In the genomic region with DNA sequence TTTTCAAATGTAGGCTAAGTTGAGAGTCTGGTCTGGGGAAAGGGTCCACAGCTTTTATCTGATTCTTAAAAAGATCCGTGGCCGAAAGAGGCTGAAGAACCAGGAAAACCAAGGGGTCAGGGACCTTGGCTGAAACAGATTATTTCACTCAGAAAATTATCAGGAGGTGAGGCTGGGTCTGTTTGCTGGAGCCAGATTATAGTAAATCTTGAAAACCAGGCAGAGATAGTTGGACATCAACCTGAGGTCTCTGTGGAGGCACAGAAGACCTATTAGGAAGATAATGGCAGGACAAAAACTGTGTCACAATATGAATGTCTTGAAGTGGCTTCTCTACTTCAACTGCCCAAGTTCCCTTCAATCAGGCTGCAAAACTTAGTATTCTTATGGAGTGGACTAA, we compare ENCODE assay signal across 1 cellular context.
TF ChIP-seq lines count a peak whose summit lies in the region.

No MANE protein-coding gene starts in this region.

TF ChIP-seq in K562, 482 proteins besides CTCF, POLR2A, EP300 and RAD21:
- TF ChIP-seq, protein P1, sequence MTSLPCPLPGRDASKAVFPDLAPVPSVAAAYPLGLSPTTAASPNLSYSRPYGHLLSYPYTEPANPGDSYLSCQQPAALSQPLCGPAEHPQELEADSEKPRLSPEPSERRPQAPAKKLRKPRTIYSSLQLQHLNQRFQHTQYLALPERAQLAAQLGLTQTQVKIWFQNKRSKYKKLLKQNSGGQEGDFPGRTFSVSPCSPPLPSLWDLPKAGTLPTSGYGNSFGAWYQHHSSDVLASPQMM (CRISPR knock-in tag; IDR thresholded peaks at IDR 0.05), result no peak
- TF ChIP-seq SPI1 (IDR thresholded peaks at IDR 0.05; ENCODE audit: borderline replicate concordance, low read depth, low read length) (no peak), DPF2 (IDR thresholded peaks at IDR 0.05) (no peak), MEIS2 (IDR thresholded peaks at IDR 0.05; ENCODE audit: partially characterized antibody) (no peak), EZH2 (IDR thresholded peaks at IDR 0.05; ENCODE audit: borderline replicate concordance, low read depth, low read length) (no peak), CBFA2T3 (IDR thresholded peaks at IDR 0.05) (peak; percentile 62), HINFP (tag; conservative IDR thresholded peaks at IDR 0.05; ENCODE audit: low read depth) (no peak), CBX2 (IDR thresholded peaks at IDR 0.05; ENCODE audit: insufficient read depth, low read length, poor library complexity, severe bottlenecking) (no peak), SUPT5H (IDR thresholded peaks at IDR 0.05) (no peak), UBTF (IDR thresholded peaks at IDR 0.05; ENCODE audit: borderline replicate concordance in 1 of 2, low read depth in 2 of 2, low read length in 2 of 2) (no peak), NCOA6 (IDR thresholded peaks at IDR 0.05) (no peak), CBFA2T2 (conservative IDR thresholded peaks at IDR 0.05) (peak; percentile 49; the same call in 1 of the 2 replicates), GTF2B (IDR thresholded peaks at IDR 0.05; ENCODE audit: extremely low read depth, insufficient read length) (no peak), KDM1A (IDR thresholded peaks at IDR 0.05) (peak; percentile 12 to 21; a peak in 1 of 4 replicates), ZNF699 (CRISPR knock-in tag; IDR thresholded peaks at IDR 0.05; ENCODE audit: insufficient replicate concordance) (no peak), ZNF589 (CRISPR knock-in tag; IDR thresholded peaks at IDR 0.05; ENCODE audit: low read depth) (no peak), TAF9B (IDR thresholded peaks at IDR 0.05; ENCODE audit: partially characterized antibody) (no peak), CHCHD3 (CRISPR knock-in tag; IDR thresholded peaks at IDR 0.05) (no peak), RCOR1 (IDR thresholded peaks at IDR 0.05; ENCODE audit: borderline replicate concordance in 1 of 2, low read depth in 2 of 2, low read length in 2 of 2) (peak in 1 of 2 experiments; percentile 53; a peak in 1 of 4 replicates)
- TF ChIP-seq, protein P2, sequence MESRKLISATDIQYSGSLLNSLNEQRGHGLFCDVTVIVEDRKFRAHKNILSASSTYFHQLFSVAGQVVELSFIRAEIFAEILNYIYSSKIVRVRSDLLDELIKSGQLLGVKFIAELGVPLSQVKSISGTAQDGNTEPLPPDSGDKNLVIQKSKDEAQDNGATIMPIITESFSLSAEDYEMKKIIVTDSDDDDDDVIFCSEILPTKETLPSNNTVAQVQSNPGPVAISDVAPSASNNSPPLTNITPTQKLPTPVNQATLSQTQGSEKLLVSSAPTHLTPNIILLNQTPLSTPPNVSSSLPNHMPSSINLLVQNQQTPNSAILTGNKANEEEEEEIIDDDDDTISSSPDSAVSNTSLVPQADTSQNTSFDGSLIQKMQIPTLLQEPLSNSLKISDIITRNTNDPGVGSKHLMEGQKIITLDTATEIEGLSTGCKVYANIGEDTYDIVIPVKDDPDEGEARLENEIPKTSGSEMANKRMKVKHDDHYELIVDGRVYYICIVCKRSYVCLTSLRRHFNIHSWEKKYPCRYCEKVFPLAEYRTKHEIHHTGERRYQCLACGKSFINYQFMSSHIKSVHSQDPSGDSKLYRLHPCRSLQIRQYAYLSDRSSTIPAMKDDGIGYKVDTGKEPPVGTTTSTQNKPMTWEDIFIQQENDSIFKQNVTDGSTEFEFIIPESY (CRISPR knock-in tag; IDR thresholded peaks at IDR 0.05), result no peak
- TF ChIP-seq, protein P3, sequence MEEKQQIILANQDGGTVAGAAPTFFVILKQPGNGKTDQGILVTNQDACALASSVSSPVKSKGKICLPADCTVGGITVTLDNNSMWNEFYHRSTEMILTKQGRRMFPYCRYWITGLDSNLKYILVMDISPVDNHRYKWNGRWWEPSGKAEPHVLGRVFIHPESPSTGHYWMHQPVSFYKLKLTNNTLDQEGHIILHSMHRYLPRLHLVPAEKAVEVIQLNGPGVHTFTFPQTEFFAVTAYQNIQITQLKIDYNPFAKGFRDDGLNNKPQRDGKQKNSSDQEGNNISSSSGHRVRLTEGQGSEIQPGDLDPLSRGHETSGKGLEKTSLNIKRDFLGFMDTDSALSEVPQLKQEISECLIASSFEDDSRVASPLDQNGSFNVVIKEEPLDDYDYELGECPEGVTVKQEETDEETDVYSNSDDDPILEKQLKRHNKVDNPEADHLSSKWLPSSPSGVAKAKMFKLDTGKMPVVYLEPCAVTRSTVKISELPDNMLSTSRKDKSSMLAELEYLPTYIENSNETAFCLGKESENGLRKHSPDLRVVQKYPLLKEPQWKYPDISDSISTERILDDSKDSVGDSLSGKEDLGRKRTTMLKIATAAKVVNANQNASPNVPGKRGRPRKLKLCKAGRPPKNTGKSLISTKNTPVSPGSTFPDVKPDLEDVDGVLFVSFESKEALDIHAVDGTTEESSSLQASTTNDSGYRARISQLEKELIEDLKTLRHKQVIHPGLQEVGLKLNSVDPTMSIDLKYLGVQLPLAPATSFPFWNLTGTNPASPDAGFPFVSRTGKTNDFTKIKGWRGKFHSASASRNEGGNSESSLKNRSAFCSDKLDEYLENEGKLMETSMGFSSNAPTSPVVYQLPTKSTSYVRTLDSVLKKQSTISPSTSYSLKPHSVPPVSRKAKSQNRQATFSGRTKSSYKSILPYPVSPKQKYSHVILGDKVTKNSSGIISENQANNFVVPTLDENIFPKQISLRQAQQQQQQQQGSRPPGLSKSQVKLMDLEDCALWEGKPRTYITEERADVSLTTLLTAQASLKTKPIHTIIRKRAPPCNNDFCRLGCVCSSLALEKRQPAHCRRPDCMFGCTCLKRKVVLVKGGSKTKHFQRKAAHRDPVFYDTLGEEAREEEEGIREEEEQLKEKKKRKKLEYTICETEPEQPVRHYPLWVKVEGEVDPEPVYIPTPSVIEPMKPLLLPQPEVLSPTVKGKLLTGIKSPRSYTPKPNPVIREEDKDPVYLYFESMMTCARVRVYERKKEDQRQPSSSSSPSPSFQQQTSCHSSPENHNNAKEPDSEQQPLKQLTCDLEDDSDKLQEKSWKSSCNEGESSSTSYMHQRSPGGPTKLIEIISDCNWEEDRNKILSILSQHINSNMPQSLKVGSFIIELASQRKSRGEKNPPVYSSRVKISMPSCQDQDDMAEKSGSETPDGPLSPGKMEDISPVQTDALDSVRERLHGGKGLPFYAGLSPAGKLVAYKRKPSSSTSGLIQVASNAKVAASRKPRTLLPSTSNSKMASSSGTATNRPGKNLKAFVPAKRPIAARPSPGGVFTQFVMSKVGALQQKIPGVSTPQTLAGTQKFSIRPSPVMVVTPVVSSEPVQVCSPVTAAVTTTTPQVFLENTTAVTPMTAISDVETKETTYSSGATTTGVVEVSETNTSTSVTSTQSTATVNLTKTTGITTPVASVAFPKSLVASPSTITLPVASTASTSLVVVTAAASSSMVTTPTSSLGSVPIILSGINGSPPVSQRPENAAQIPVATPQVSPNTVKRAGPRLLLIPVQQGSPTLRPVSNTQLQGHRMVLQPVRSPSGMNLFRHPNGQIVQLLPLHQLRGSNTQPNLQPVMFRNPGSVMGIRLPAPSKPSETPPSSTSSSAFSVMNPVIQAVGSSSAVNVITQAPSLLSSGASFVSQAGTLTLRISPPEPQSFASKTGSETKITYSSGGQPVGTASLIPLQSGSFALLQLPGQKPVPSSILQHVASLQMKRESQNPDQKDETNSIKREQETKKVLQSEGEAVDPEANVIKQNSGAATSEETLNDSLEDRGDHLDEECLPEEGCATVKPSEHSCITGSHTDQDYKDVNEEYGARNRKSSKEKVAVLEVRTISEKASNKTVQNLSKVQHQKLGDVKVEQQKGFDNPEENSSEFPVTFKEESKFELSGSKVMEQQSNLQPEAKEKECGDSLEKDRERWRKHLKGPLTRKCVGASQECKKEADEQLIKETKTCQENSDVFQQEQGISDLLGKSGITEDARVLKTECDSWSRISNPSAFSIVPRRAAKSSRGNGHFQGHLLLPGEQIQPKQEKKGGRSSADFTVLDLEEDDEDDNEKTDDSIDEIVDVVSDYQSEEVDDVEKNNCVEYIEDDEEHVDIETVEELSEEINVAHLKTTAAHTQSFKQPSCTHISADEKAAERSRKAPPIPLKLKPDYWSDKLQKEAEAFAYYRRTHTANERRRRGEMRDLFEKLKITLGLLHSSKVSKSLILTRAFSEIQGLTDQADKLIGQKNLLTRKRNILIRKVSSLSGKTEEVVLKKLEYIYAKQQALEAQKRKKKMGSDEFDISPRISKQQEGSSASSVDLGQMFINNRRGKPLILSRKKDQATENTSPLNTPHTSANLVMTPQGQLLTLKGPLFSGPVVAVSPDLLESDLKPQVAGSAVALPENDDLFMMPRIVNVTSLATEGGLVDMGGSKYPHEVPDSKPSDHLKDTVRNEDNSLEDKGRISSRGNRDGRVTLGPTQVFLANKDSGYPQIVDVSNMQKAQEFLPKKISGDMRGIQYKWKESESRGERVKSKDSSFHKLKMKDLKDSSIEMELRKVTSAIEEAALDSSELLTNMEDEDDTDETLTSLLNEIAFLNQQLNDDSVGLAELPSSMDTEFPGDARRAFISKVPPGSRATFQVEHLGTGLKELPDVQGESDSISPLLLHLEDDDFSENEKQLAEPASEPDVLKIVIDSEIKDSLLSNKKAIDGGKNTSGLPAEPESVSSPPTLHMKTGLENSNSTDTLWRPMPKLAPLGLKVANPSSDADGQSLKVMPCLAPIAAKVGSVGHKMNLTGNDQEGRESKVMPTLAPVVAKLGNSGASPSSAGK (IDR thresholded peaks at IDR 0.05), result no peak
- TF ChIP-seq, protein P4, sequence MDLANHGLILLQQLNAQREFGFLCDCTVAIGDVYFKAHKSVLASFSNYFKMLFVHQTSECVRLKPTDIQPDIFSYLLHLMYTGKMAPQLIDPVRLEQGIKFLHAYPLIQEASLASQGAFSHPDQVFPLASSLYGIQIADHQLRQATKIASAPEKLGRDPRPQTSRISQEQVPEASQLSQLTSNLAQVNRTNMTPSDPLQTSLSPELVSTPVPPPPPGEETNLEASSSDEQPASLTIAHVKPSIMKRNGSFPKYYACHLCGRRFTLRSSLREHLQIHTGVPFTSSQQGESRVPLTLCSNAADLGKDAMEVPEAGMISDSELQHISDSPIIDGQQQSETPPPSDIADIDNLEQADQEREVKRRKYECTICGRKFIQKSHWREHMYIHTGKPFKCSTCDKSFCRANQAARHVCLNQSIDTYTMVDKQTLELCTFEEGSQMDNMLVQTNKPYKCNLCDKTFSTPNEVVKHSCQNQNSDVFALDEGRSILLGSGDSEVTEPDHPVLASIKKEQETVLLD (IDR thresholded peaks at IDR 0.05), result no peak
